ENCODE assay signal across 17 cellular contexts in genomic region chr1:3578906-3579305, GRCh38. TPM values are rescaled to one million over a fixed set of nuclear protein-coding genes. Genes with fewer than 3 reads are reported as not detected.
A peak's percentile ranks its signal among the peaks of the same experiment; 100 is the strongest.
DNase-seq lines count a peak whose midpoint lies in the region; ATAC-seq and TF ChIP-seq lines count a peak whose summit lies in the region.
"Had no signal": no experiment of that assay in that cellular context is flagged by ENCODE, and none has a peak within 500 bp of the region (broad histone marks: within the 10 kb centered on the region; RNA-seq: fewer than 3 reads in every experiment).

No MANE protein-coding gene starts in this region.

- H3K4me2 ChIP-seq in BLaER1: peak overlapping the region; percentile 95
- peak overlapping the region; percentile 73 to 100 (median 95) for H3K4me2 ChIP-seq in BLaER1 treated with 17β-estradiol and CSF1 and Interleukin-3, amounts not matched to agents 10 nM and 100 nM
- H3K4me2 ChIP-seq: A549 had no signal

- ATAC-seq in HG02642 (IDR thresholded peaks at IDR 0.05; ENCODE audit: poor library complexity, unreplicated experiment): no peak
- ATAC-seq: A549; CD8-positive, alpha-beta T cell; GM12878; HCT116 had no signal

- H3K4me3 ChIP-seq in BLaER1 (no peak overlapping the region), stomach (no peak overlapping the region)
- peak overlapping the region in 3 of 10 experiments; percentile 31 to 50 (median 38); a peak in 5 of 20 replicates for H3K4me3 ChIP-seq in BLaER1 treated with 17β-estradiol and CSF1 and Interleukin-3, amounts not matched to agents 10 nM and 100 nM
- H3K4me3 ChIP-seq: A549, GM12878 had no signal

- TF ChIP-seq EP300 in stomach (IDR thresholded peaks at IDR 0.05): no peak

- H3K9me3 Mint-ChIP-seq in glutamatergic neuron (ENCODE audit: unreplicated experiment): peaks cover 3% of the 10 kb centered on the region
- H3K9me3 Mint-ChIP-seq: CD8-positive, alpha-beta T cell; HFFc6 had no signal

- 89 to 91% (median 89%) methylated on average over 16 to 19 of the region's 19 CpGs for WGBS in stomach, 5 donors

- peaks cover 96% of the 10 kb centered on the region for H4K20me1 ChIP-seq in BLaER1
- peaks cover 0 to 84% (median 29%) of the 10 kb centered on the region in 11 experiments; a peak in 17 of 22 replicates for H4K20me1 ChIP-seq in BLaER1 treated with 17β-estradiol and CSF1 and Interleukin-3, amounts not matched to agents 10 nM and 100 nM

- H3K27me3 ChIP-seq in BLaER1: peaks cover 16% of the 10 kb centered on the region
- H3K27me3 ChIP-seq in BLaER1 treated with 17β-estradiol and CSF1 and Interleukin-3, amounts not matched to agents 10 nM and 100 nM: peaks cover 0 to 30% (median 20%) of the 10 kb centered on the region in 11 experiments; a peak in 19 of 22 replicates
- peaks cover 0 to 42% (median 0%) of the 10 kb centered on the region in 3 donors for H3K27me3 ChIP-seq in stomach

- peak; percentile 67 for DNase-seq in RPMI7951 (ENCODE audit: low read depth)
- DNase-seq in glutamatergic neuron: no peak
- no peak for DNase-seq in stomach
- DNase-seq in anterior cingulate cortex (lab: John Stamatoyannopoulos, UW): no peak
- DNase-seq: AML-193; Calu3; CD8-positive, alpha-beta T cell; EL; GOT3; H7; HFFc6 had no signal

- TF ChIP-seq POLR2A in stomach (IDR thresholded peaks at IDR 0.05): no peak

- no peak overlapping the region for H3K27ac ChIP-seq in BLaER1
- peak overlapping the region in 8 of 11 experiments; percentile 64 to 85 (median 76); a peak in 17 of 22 replicates for H3K27ac ChIP-seq in BLaER1 treated with 17β-estradiol and CSF1 and Interleukin-3, amounts not matched to agents 10 nM and 100 nM
- H3K27ac ChIP-seq in stomach: no peak overlapping the region
- H3K27ac ChIP-seq: A549 had no signal

- H3K4me1 ChIP-seq in BLaER1 (peaks cover 79% of the 10 kb centered on the region), stomach (no peaks in the 10 kb centered on the region)
- H3K4me1 ChIP-seq in BLaER1 treated with 17β-estradiol and CSF1 and Interleukin-3, amounts not matched to agents 10 nM and 100 nM: peaks cover 54 to 80% (median 76%) of the 10 kb centered on the region in 10 experiments
- H3K4me1 ChIP-seq: A549 had no signal

- peak overlapping the region; percentile 55 for H3K4me3 Mint-ChIP-seq in glutamatergic neuron (ENCODE audit: unreplicated experiment)
- H3K4me3 Mint-ChIP-seq: CD8-positive, alpha-beta T cell; HFFc6 had no signal

- peaks cover 5% of the 10 kb centered on the region for H3K4me1 Mint-ChIP-seq in glutamatergic neuron (ENCODE audit: low read depth, unreplicated experiment)

- no peak overlapping the region for H3K27ac Mint-ChIP-seq in glutamatergic neuron (ENCODE audit: unreplicated experiment)
- H3K27ac Mint-ChIP-seq: CD8-positive, alpha-beta T cell; HFFc6 had no signal

- H3K36me3 Mint-ChIP-seq in glutamatergic neuron (ENCODE audit: unreplicated experiment): no peaks in the 10 kb centered on the region
- H3K36me3 Mint-ChIP-seq: CD8-positive, alpha-beta T cell had no signal

- H3K36me3 ChIP-seq in BLaER1: peaks cover 29% of the 10 kb centered on the region
- peaks cover 0 to 32% (median 17%) of the 10 kb centered on the region in 11 experiments; a peak in 14 of 22 replicates for H3K36me3 ChIP-seq in BLaER1 treated with 17β-estradiol and CSF1 and Interleukin-3, amounts not matched to agents 10 nM and 100 nM
- no peaks in the 10 kb centered on the region for H3K36me3 ChIP-seq in stomach

- H3K9me3 ChIP-seq in BLaER1 (peaks cover 20% of the 10 kb centered on the region), stomach (no peaks in the 10 kb centered on the region)
- peaks cover 9 to 24% (median 16%) of the 10 kb centered on the region in 11 experiments; a peak in 21 of 22 replicates for H3K9me3 ChIP-seq in BLaER1 treated with 17β-estradiol and CSF1 and Interleukin-3, amounts not matched to agents 10 nM and 100 nM (replicated peaks in 1 of 11)
- H3K9me3 ChIP-seq: A549 had no signal

- intact Hi-C loops in stomach (cut with DNase I; ENCODE audit: low total_unique reads): no loop called here

- TF ChIP-seq CTCF in glutamatergic neuron (IDR thresholded peaks at IDR 0.05; ENCODE audit: partially characterized antibody, unreplicated experiment): no peak
- TF ChIP-seq CTCF in stomach (IDR thresholded peaks at IDR 0.05): no peak

- no peak overlapping the region for H3K9ac ChIP-seq in BLaER1
- peak overlapping the region in 8 of 11 experiments; percentile 48 to 73 (median 61); a peak in 13 of 22 replicates for H3K9ac ChIP-seq in BLaER1 treated with 17β-estradiol and CSF1 and Interleukin-3, amounts not matched to agents 10 nM and 100 nM

- peaks cover 9% of the 10 kb centered on the region for H3K27me3 Mint-ChIP-seq in glutamatergic neuron (ENCODE audit: unreplicated experiment)

RNA-seq across cellular contexts. Expression of gene MEGF6, which starts 32.4 kb away (rescaled TPM):
- 4.7 and 6.3 TPM in 2 replicates for total RNA-seq in RPMI7951 (2014; rRNA removed; shearing (Covaris generic))
- total RNA-seq in glutamatergic neuron (ENCODE audit: unreplicated experiment) (64.7 TPM), stomach (10 to 100 TPM; 14.3 to 57.2 (median 41.1) TPM)
- polyA plus RNA-seq in stomach: 10 to 100 TPM in 2 of 3 donors, 1 to 10 TPM in 1; 2.6 to 18.6 (median 11.3) TPM

RNA-seq across cellular contexts. Expression of gene TPRG1L, which starts 45.9 kb away (rescaled TPM):
- total RNA-seq in RPMI7951 (2014; rRNA removed; shearing (Covaris generic)): 9.6 and 10.7 TPM in 2 replicates
- total RNA-seq in glutamatergic neuron (ENCODE audit: unreplicated experiment): 43.1 TPM
- 10 to 100 TPM; 21.6 to 43.3 (median 30.3) TPM for total RNA-seq in stomach
- 10 to 100 TPM; 29.7 to 60.0 (median 33.7) TPM for polyA plus RNA-seq in stomach

Comparison
In these comparisons a context has a peak if more than half of its experiments do, and no peak if none do; other contexts are left out.
1. H3K27ac ChIP-seq: peak in BLaER1 treated with 17β-estradiol and CSF1 and Interleukin-3, amounts not matched to agents 10 nM and 100 nM (8 of 11); none in BLaER1 (single experiment) and stomach (0 of 5).